In genomic region chr2:131064589-131065232, GRCh38 we compare ENCODE assay signal across 21 cellular contexts. TPM values are rescaled to one million over a fixed set of nuclear protein-coding genes. Genes with fewer than 3 reads are reported as not detected.
A peak's percentile ranks its signal among the peaks of the same experiment; 100 is the strongest.
DNase-seq lines count a peak whose midpoint lies in the region; ATAC-seq, FAIRE-seq and TF ChIP-seq lines count a peak whose summit lies in the region.
"Had no signal": no experiment of that assay in that cellular context is flagged by ENCODE, and none has a peak within 500 bp of the region (broad histone marks: within the 10 kb centered on the region; RNA-seq: fewer than 3 reads in every experiment).

No MANE protein-coding gene starts in this region.

- intact Hi-C loops in K562 (cut with micrococcal nuclease): no loop called here

- H3K27ac Mint-ChIP-seq in activated naive CD4-positive, alpha-beta T cell treated with anti-CD3 and anti-CD28 coated beads, Interleukin-2, amount 10 ng/mL, durations not matched to agents 7 days and 5 days: peak overlapping the region; percentile 58
- H3K27ac Mint-ChIP-seq: activated naive CD4-positive, alpha-beta T cell treated with anti-CD3 and anti-CD28 coated beads for 36 hours had no signal

- no peaks in the 10 kb centered on the region for H3K9me1 ChIP-seq in K562 (ENCODE audit: control insufficient read depth, insufficient read depth, low read length)

- H4K8ac ChIP-seq in trophoblast cell (ENCODE audit: low read depth, low read length): no peak overlapping the region

- TF ChIP-seq CTCF in K562 (IDR thresholded peaks at IDR 0.05 in 2 of 3, conservative IDR thresholded peaks at IDR 0.05 in 1 of 3; ENCODE audit: insufficient read depth in 2 of 3, low read depth in 1 of 3, low read length in 3 of 3): no peak
- TF ChIP-seq CTCF in hepatocyte (IDR thresholded peaks at IDR 0.05; ENCODE audit: poor library complexity): no peak

- H2AFZ ChIP-seq in K562 (ENCODE audit: low read depth, low read length) (no peak overlapping the region), hepatocyte (no peak overlapping the region), trophoblast cell (ENCODE audit: insufficient read depth, low read length, poor library complexity) (no peak overlapping the region)

- H3K9me2 ChIP-seq in hepatocyte (replicated peaks; ENCODE audit: insufficient read depth): no peaks in the 10 kb centered on the region

- H3K79me1 ChIP-seq in trophoblast cell (ENCODE audit: low read length): no peaks in the 10 kb centered on the region

- peaks cover 40% of the 10 kb centered on the region for H3K36me3 Mint-ChIP-seq in activated naive CD4-positive, alpha-beta T cell treated with anti-CD3 and anti-CD28 coated beads, Interleukin-2, amount 10 ng/mL, durations not matched to agents 7 days and 5 days

- H4K91ac ChIP-seq in trophoblast cell (ENCODE audit: low read depth, low read length): no peak overlapping the region

- H2BK120ac ChIP-seq in trophoblast cell (ENCODE audit: insufficient read depth, low read length, poor library complexity): no peak overlapping the region

- H3K27me3 ChIP-seq in K562 (ENCODE audit: control insufficient read depth in 2 of 2, insufficient read depth in 2 of 2, low read length in 2 of 2): no peaks in the 10 kb centered on the region
- H3K27me3 ChIP-seq in hepatocyte: no peaks in the 10 kb centered on the region
- H3K27me3 ChIP-seq in trophoblast cell (ENCODE audit: insufficient read depth, low read length): no peaks in the 10 kb centered on the region

- H3K18ac ChIP-seq in trophoblast cell (ENCODE audit: low read length): no peak overlapping the region

- H3K23ac ChIP-seq in trophoblast cell (ENCODE audit: low read length): no peak overlapping the region

- no TSS peak for BruUV-seq in K562 (replicated peaks; lab: Mats Ljungman, UMichigan)

- no peak overlapping the region for H2AK5ac ChIP-seq in trophoblast cell (ENCODE audit: low read length)

- H3K4me3 Mint-ChIP-seq in activated naive CD4-positive, alpha-beta T cell treated with anti-CD3 and anti-CD28 coated beads, Interleukin-2, amount 10 ng/mL, durations not matched to agents 7 days and 5 days: no peak overlapping the region
- H3K4me3 Mint-ChIP-seq: activated naive CD4-positive, alpha-beta T cell treated with anti-CD3 and anti-CD28 coated beads for 36 hours had no signal

- ATAC-seq in K562 (peak; percentile 59), HG02610 (IDR thresholded peaks at IDR 0.05; ENCODE audit: unreplicated experiment) (no peak)
- ATAC-seq: GM12878, lower lobe of right lung had no signal

- H3K9me3 ChIP-seq in K562 (replicated peaks; ENCODE audit: control insufficient read depth, insufficient read depth, low read depth, low read length) (no peaks in the 10 kb centered on the region), hepatocyte (ENCODE audit: low read depth) (no peaks in the 10 kb centered on the region), trophoblast cell (ENCODE audit: insufficient read depth, low read depth, low read length) (no peaks in the 10 kb centered on the region)
- H3K9me3 ChIP-seq: lower lobe of right lung had no signal

- TF ChIP-seq RAD21 in K562 (CRISPR knock-in tag; conservative IDR thresholded peaks at IDR 0.05 in 1 of 2, IDR thresholded peaks at IDR 0.05 in 1 of 2): no peak

- no peaks in the 10 kb centered on the region for H3K9me3 Mint-ChIP-seq in activated naive CD4-positive, alpha-beta T cell treated with anti-CD3 and anti-CD28 coated beads, Interleukin-2, amount 10 ng/mL, durations not matched to agents 7 days and 5 days
- H3K9me3 Mint-ChIP-seq: activated naive CD4-positive, alpha-beta T cell treated with anti-CD3 and anti-CD28 coated beads for 36 hours had no signal

- POLR2A ChIA-PET in K562 (lab: Yijun Ruan, JAX): interaction anchor here (1.2 kb wide), 2 partner anchors 8 to 14 kb away, joined by 3 read pairs; no protein-coding TSS in a partner anchor

- TF ChIP-seq POLR2A in K562 (conservative IDR thresholded peaks at IDR 0.05): no peak

- H2BK12ac ChIP-seq in trophoblast cell (ENCODE audit: low read length): no peak overlapping the region

- H3K9ac ChIP-seq in K562 (ENCODE audit: insufficient read depth in 1 of 2, low read depth in 2 of 2, low read length in 2 of 2): no peak overlapping the region
- H3K9ac ChIP-seq in trophoblast cell (ENCODE audit: low read length): no peak overlapping the region

- no peak overlapping the region for H4K12ac ChIP-seq in trophoblast cell (ENCODE audit: low read depth, low read length)

- H3K4ac ChIP-seq in trophoblast cell (ENCODE audit: low read depth, low read length): no peak overlapping the region

- H3K27me3 Mint-ChIP-seq in activated naive CD4-positive, alpha-beta T cell treated with anti-CD3 and anti-CD28 coated beads, Interleukin-2, amount 10 ng/mL, durations not matched to agents 7 days and 5 days: no peaks in the 10 kb centered on the region

- H4K20me1 ChIP-seq in K562 (replicated peaks; ENCODE audit: control insufficient read depth, insufficient read depth, low read length) (no peaks in the 10 kb centered on the region; the same call in none of the 2 replicates), hepatocyte (ENCODE audit: insufficient read depth, poor library complexity, severe bottlenecking) (peaks cover 92% of the 10 kb centered on the region)

- H3K4me2 ChIP-seq in K562 (ENCODE audit: insufficient read depth, low read length): no peak overlapping the region
- H3K4me2 ChIP-seq in hepatocyte: peak overlapping the region; percentile 59
- peak overlapping the region; percentile 12 for H3K4me2 ChIP-seq in trophoblast cell (ENCODE audit: low read length)

- H3K4me1 Mint-ChIP-seq in activated naive CD4-positive, alpha-beta T cell treated with anti-CD3 and anti-CD28 coated beads, Interleukin-2, amount 10 ng/mL, durations not matched to agents 7 days and 5 days: peaks cover 5% of the 10 kb centered on the region

- no peak overlapping the region for H2BK5ac ChIP-seq in trophoblast cell (ENCODE audit: low read depth, low read length, poor library complexity)

- CTCF ChIA-PET in activated naive CD4-positive, alpha-beta T cell treated with anti-CD3 and anti-CD28 coated beads, Interleukin-2, amount 10 ng/mL, durations not matched to agents 7 days and 5 days (lab: Charles Lee): no interaction called here
- CTCF ChIA-PET in K562 (lab: Yijun Ruan, JAX; ENCODE audit: low intra/inter-chr PET ratio): no interaction called here

- FAIRE-seq in K562 (lab: Jason Lieb, UNC) (no peak), RCC 7860 (lab: Jason Lieb, UNC) (no peak)
- FAIRE-seq: GM12878, islet of Langerhans had no signal

- H3K79me2 ChIP-seq in K562 (ENCODE audit: control insufficient read depth, insufficient read depth, low read length): peaks cover 82% of the 10 kb centered on the region
- H3K79me2 ChIP-seq in hepatocyte: peaks cover 99% of the 10 kb centered on the region
- peaks cover 11% of the 10 kb centered on the region for H3K79me2 ChIP-seq in trophoblast cell (ENCODE audit: control insufficient read depth, insufficient read depth, low read length, poor library complexity)

- H3K4me1 ChIP-seq in K562 (replicated peaks in 1 of 2; ENCODE audit: control insufficient read depth in 2 of 2, insufficient read depth in 2 of 2, low read length in 2 of 2) (no peaks in the 10 kb centered on the region), hepatocyte (ENCODE audit: insufficient read depth) (peaks cover 11% of the 10 kb centered on the region), trophoblast cell (ENCODE audit: control insufficient read depth in 1 of 2, insufficient read depth in 2 of 2, low read length in 2 of 2) (peaks cover 5 to 7% of the 10 kb centered on the region in 2 experiments)
- H3K4me1 ChIP-seq: lower lobe of right lung had no signal

- DNase-seq in activated naive CD4-positive, alpha-beta T cell treated with anti-CD3 and anti-CD28 coated beads, Interleukin-2, amount 10 ng/mL, durations not matched to agents 7 days and 5 days: no peak
- DNase-seq in activated naive CD4-positive, alpha-beta T cell (lab: John Stamatoyannopoulos, UW): no peak
- DNase-seq in K562 (ENCODE audit: extremely low read depth in 1 of 4, low spot score in 3 of 4) (no peak), hepatocyte (ENCODE audit: low spot score) (no peak), trophoblast cell (no peak), RCC 7860 (ENCODE audit: low spot score) (no peak)
- no peak for DNase-seq in stimulated activated CD8-positive, alpha-beta memory T cell treated with anti-CD3 and anti-CD28 coated beads, Interleukin-4, amount 100 ng/mL, for 48 hours
- DNase-seq: activated CD4-positive, alpha-beta T cell treated with anti-CD3 and anti-CD28 coated beads, Interleukin-2, amount 50 U/mL, for 4 hours; activated naive CD4-positive, alpha-beta T cell treated with anti-CD3 and anti-CD28 coated beads for 36 hours; DND-41; erythroblast; foreskin fibroblast; hypothalamus; lower lobe of right lung; NCI-H1092 treated with DMSO at 0.1 percent for 48 hours; NCI-H2029 treated with DMSO at 0.1 percent for 48 hours; SHP77 treated with DMSO at 0.1 percent for 48 hours had no signal

- H3K36me3 ChIP-seq in K562 (ENCODE audit: control insufficient read depth, insufficient read depth, low read length) (peaks cover 76% of the 10 kb centered on the region), hepatocyte (replicated peaks; ENCODE audit: insufficient read depth, low read depth) (no peaks in the 10 kb centered on the region), trophoblast cell (ENCODE audit: control insufficient read depth in 1 of 2, insufficient read depth in 2 of 2, low read length in 2 of 2) (peaks cover 13 to 30% of the 10 kb centered on the region in 2 experiments)

- H3K27ac ChIP-seq in K562 (ENCODE audit: extremely low read depth, low read depth, low read length) (no peak overlapping the region), hepatocyte (peak overlapping the region; percentile 27), trophoblast cell (ENCODE audit: low read depth, low read length) (no peak overlapping the region)
- H3K27ac ChIP-seq: lower lobe of right lung, VCaP had no signal

- in situ Hi-C loops in K562 (cut with MboI): no loop called here

- H3K14ac ChIP-seq in trophoblast cell (ENCODE audit: low read length): no peak overlapping the region

- WGBS in K562 (ENCODE audit: insufficient coverage, low coverage, missing lambda C conversion rate): 85% methylated on average over 11 of the region's 11 CpGs
- 66% methylated on average over 11 of the region's 11 CpGs for WGBS in hepatocyte (ENCODE audit: low lambda C conversion rate, missing lambda C conversion rate)
- WGBS in trophoblast cell (ENCODE audit: extremely low coverage, insufficient coverage, insufficient read length): no CpG with 5 or more reads among the region's 11 CpGs

- no peak for TF ChIP-seq EP300 in K562 (IDR thresholded peaks at IDR 0.05; ENCODE audit: low read length)

- H3K4me3 ChIP-seq in K562 (no peak overlapping the region), hepatocyte (no peak overlapping the region), trophoblast cell (ENCODE audit: low read depth, low read length) (no peak overlapping the region)
- H3K4me3 ChIP-seq: GM12878, lower lobe of right lung had no signal

RNA-seq across cellular contexts. Expression of gene FAM168B, which starts 28.5 kb away (rescaled TPM):
- 23.5 and 25.5 TPM in 2 replicates for total RNA-seq in K562 (2011; cell fraction: chromatin; rRNA removed; ENCODE audit: low replicate concordance)
- 19.7 and 21.8 TPM in 2 replicates for total RNA-seq in K562 (2011; cell fraction: nucleolus; rRNA removed)
- total RNA-seq in K562 (2011; cell fraction: nucleoplasm; rRNA removed): 26.0 and 35.7 TPM in 2 replicates
- total RNA-seq in K562 (2014; rRNA removed) (46.1 and 60.8 TPM in 2 replicates), K562 (2014; rRNA removed; fragmentation: Illumina TruSeq; extraction: Trizol) (32.1 and 33.9 TPM in 2 replicates), K562 (2015; rRNA removed; fragmentation: Illumina TruSeq; extraction: Trizol) (39.0 and 40.1 TPM in 2 replicates), K562 (2021) (67.4 and 76.0 TPM in 2 replicates), hepatocyte (116 and 123 TPM in 2 replicates)
- polyA plus RNA-seq in K562 (2011; rRNA removed) (51.6 and 56.9 TPM in 2 replicates), K562 (2014; fragmentation: Illumina TruSeq; extraction: Trizol) (47.8 and 56.3 TPM in 2 replicates), K562 (2014; fragmentation: Nextera tagmentation; extraction: Ambion mirVana) (1 to 10 TPM; 3.3 to 5.4 TPM), K562 (2014; rRNA removed) (59.4 and 64.2 TPM in 2 replicates), hepatocyte (40.0 and 45.2 TPM in 2 replicates)
- polyA plus RNA-seq in K562 (2011; cell fraction: cytosol; rRNA removed): 89.9 and 202 TPM in 2 replicates
- polyA plus RNA-seq in K562 (2011; cell fraction: nucleus; rRNA removed): 47.2 and 74.0 TPM in 2 replicates
- polyA plus RNA-seq in K562 (2012): 53.3 and 56.9 TPM in 2 replicates
- 25.2 and 36.1 TPM in 2 replicates for polyA minus RNA-seq in K562 (2011; rRNA and poly(A)+ RNA removed)
- 38.3 and 40.4 TPM in 2 replicates for polyA minus RNA-seq in K562 (2011; cell fraction: cytosol; rRNA and poly(A)+ RNA removed)
- polyA minus RNA-seq in K562 (2011; cell fraction: nucleus; rRNA and poly(A)+ RNA removed): 12.5 and 15.2 TPM in 2 replicates
- 95.6 and 97.7 TPM in 2 replicates for polyA plus RNA-seq in trophoblast cell (2013)

RNA-seq across cellular contexts. Expression of gene PLEKHB2, which starts 40.4 kb away (rescaled TPM):
- total RNA-seq in K562 (2011; cell fraction: chromatin; rRNA removed; ENCODE audit: low replicate concordance): 57.5 and 90.0 TPM in 2 replicates
- total RNA-seq in K562 (2011; cell fraction: nucleolus; rRNA removed): 40.9 and 42.5 TPM in 2 replicates
- total RNA-seq in K562 (2011; cell fraction: nucleoplasm; rRNA removed): 74.6 and 88.2 TPM in 2 replicates
- total RNA-seq in K562 (2014; rRNA removed) (48.6 and 65.2 TPM in 2 replicates), K562 (2014; rRNA removed; fragmentation: Illumina TruSeq; extraction: Trizol) (44.1 and 46.7 TPM in 2 replicates), K562 (2015; rRNA removed; fragmentation: Illumina TruSeq; extraction: Trizol) (43.7 and 47.3 TPM in 2 replicates), K562 (2021) (56.5 TPM in 2 replicates), hepatocyte (90.4 and 105 TPM in 2 replicates)
- polyA plus RNA-seq in K562 (2011; rRNA removed) (53.8 and 71.5 TPM in 2 replicates), K562 (2014; fragmentation: Illumina TruSeq; extraction: Trizol) (55.4 and 56.2 TPM in 2 replicates), K562 (2014; fragmentation: Nextera tagmentation; extraction: Ambion mirVana) (10 to 100 TPM; 41.3 to 42.6 TPM), K562 (2014; rRNA removed) (50.2 and 53.0 TPM in 2 replicates), hepatocyte (45.9 and 54.0 TPM in 2 replicates)
- 57.4 and 73.3 TPM in 2 replicates for polyA plus RNA-seq in K562 (2011; cell fraction: cytosol; rRNA removed)
- 29.5 and 30.0 TPM in 2 replicates for polyA plus RNA-seq in K562 (2011; cell fraction: nucleus; rRNA removed)
- polyA plus RNA-seq in K562 (2012): 53.7 and 58.0 TPM in 2 replicates
- 80.6 and 119 TPM in 2 replicates for polyA minus RNA-seq in K562 (2011; rRNA and poly(A)+ RNA removed)
- polyA minus RNA-seq in K562 (2011; cell fraction: cytosol; rRNA and poly(A)+ RNA removed): 54.8 and 64.5 TPM in 2 replicates
- polyA minus RNA-seq in K562 (2011; cell fraction: nucleus; rRNA and poly(A)+ RNA removed): 20.1 and 30.9 TPM in 2 replicates
- polyA plus RNA-seq in trophoblast cell (2013): 54.6 and 56.5 TPM in 2 replicates
